ENCODE assay signal across 32 cellular contexts in genomic region chr19:28312269-28312668, GRCh38.
DNase-seq lines count a peak whose midpoint lies in the region; ATAC-seq, FAIRE-seq and TF ChIP-seq lines count a peak whose summit lies in the region.
"Had no signal": no experiment of that assay in that cellular context is flagged by ENCODE, and none has a peak within 500 bp of the region (broad histone marks: within the 10 kb centered on the region; RNA-seq: fewer than 3 reads in every experiment).

No MANE protein-coding gene starts in this region.

- TF ChIP-seq CTCF in A549 (IDR thresholded peaks at IDR 0.05) (no peak), K562 (IDR thresholded peaks at IDR 0.05 in 2 of 3, conservative IDR thresholded peaks at IDR 0.05 in 1 of 3; ENCODE audit: insufficient read depth in 2 of 3, low read depth in 1 of 3, low read length in 3 of 3) (no peak)

- WGBS in A549 (ENCODE audit: missing lambda C conversion rate): 58% methylated on average over 8 of the region's 8 CpGs
- 4% methylated on average over 8 of the region's 8 CpGs for WGBS in K562 (ENCODE audit: insufficient coverage, low coverage, missing lambda C conversion rate)

- H3K4me3 Mint-ChIP-seq in stimulated activated naive CD8-positive, alpha-beta T cell treated with anti-CD3 and anti-CD28 coated beads, Interleukin-15, amount 100 ng/mL, for 72 hours: no peak overlapping the region
- H3K4me3 Mint-ChIP-seq in activated CD4-positive, alpha-beta T cell treated with anti-CD3 and anti-CD28 coated beads, Interleukin-2, amount 10 ng/mL, durations not matched to agents 7 days and 5 days: no peak overlapping the region
- H3K4me3 Mint-ChIP-seq: B cell; CD14-positive monocyte; CD4-positive, alpha-beta memory T cell; CD4-positive, alpha-beta T cell; CD4-positive, CD25-positive, alpha-beta regulatory T cell; CD8-positive, alpha-beta memory T cell; CD8-positive, alpha-beta T cell had no signal

- in situ Hi-C loops in K562 (cut with MboI): no loop called here

- H3K79me2 ChIP-seq in K562 (ENCODE audit: control insufficient read depth, insufficient read depth, low read length): no peaks in the 10 kb centered on the region

- FAIRE-seq in A549 (lab: Jason Lieb, UNC): peak; percentile 72
- no peak for FAIRE-seq in K562 (lab: Jason Lieb, UNC)
- FAIRE-seq: A204.1, D721Med had no signal

- DNase-seq in A549 (ENCODE audit: low read depth in 1 of 2, low spot score in 1 of 2): no peak
- peak in 1 of 4 experiments; percentile 23 for DNase-seq in K562 (ENCODE audit: extremely low read depth in 1 of 4, low spot score in 3 of 4)
- DNase-seq in stimulated activated naive CD8-positive, alpha-beta T cell treated with anti-CD3 and anti-CD28 coated beads, Interleukin-15, amount 100 ng/mL, for 72 hours: no peak
- DNase-seq in activated CD4-positive, alpha-beta T cell treated with anti-CD3 and anti-CD28 coated beads, Interleukin-2, amount 10 ng/mL, durations not matched to agents 7 days and 5 days: no peak
- DNase-seq: 8988T; ACHN; AML-193; BE2C; C1 segment of cervical spinal cord; Caco-2; Calu3; CD4-positive, alpha-beta memory T cell; CD4-positive, alpha-beta T cell; CD4-positive, CD25-positive, alpha-beta regulatory T cell; CD8-positive, alpha-beta memory T cell; CD8-positive, alpha-beta T cell; COR-L47; DMS 273 treated with DMSO at 0.1 percent for 48 hours; DMS153; DMS53; DMS79; DMS79 treated with DMSO at 0.1 percent for 48 hours; DND-41; EL had no signal

- no TSS peak for BruUV-seq in K562 (replicated peaks; lab: Mats Ljungman, UMichigan)

- H3K4me2 ChIP-seq in A549 (no peak overlapping the region), K562 (ENCODE audit: insufficient read depth, low read length) (no peak overlapping the region)
- H3K4me2 ChIP-seq: BLaER1; BLaER1 treated with 17β-estradiol and CSF1 and Interleukin-3, amounts not matched to agents 10 nM and 100 nM had no signal

- H3K27ac Mint-ChIP-seq in stimulated activated naive CD8-positive, alpha-beta T cell treated with anti-CD3 and anti-CD28 coated beads, Interleukin-15, amount 100 ng/mL, for 72 hours: no peak overlapping the region
- H3K27ac Mint-ChIP-seq in activated CD4-positive, alpha-beta T cell treated with anti-CD3 and anti-CD28 coated beads, Interleukin-2, amount 10 ng/mL, durations not matched to agents 7 days and 5 days: no peak overlapping the region
- H3K27ac Mint-ChIP-seq: B cell; CD14-positive monocyte; CD4-positive, alpha-beta memory T cell; CD4-positive, alpha-beta T cell; CD8-positive, alpha-beta memory T cell; CD8-positive, alpha-beta T cell had no signal

- no peak overlapping the region for H3K4me3 ChIP-seq in A549
- H3K4me3 ChIP-seq in K562: no peak overlapping the region
- H3K4me3 ChIP-seq: BLaER1; BLaER1 treated with 17β-estradiol and CSF1 and Interleukin-3, amounts not matched to agents 10 nM and 100 nM had no signal

- H3K9me3 ChIP-seq in A549 (peaks cover 23% of the 10 kb centered on the region), K562 (replicated peaks; ENCODE audit: control insufficient read depth, insufficient read depth, low read depth, low read length) (no peaks in the 10 kb centered on the region)
- H3K9me3 ChIP-seq: BLaER1; BLaER1 treated with 17β-estradiol and CSF1 and Interleukin-3, amounts not matched to agents 10 nM and 100 nM; Caco-2 had no signal

- CTCF ChIA-PET in A549 (lab: Yijun Ruan, JAX): interaction anchor here (0.9 kb wide), 1 partner anchor 11 kb away, joined by 3 read pairs; no protein-coding TSS in a partner anchor
- CTCF ChIA-PET in K562 (lab: Yijun Ruan, JAX; ENCODE audit: low intra/inter-chr PET ratio): no interaction called here
- CTCF ChIA-PET in activated CD4-positive, alpha-beta T cell treated with anti-CD3 and anti-CD28 coated beads, Interleukin-2, amount 10 ng/mL, durations not matched to agents 7 days and 5 days (lab: Charles Lee): no interaction called here

- no peaks in the 10 kb centered on the region for H4K20me1 ChIP-seq in K562 (replicated peaks; ENCODE audit: control insufficient read depth, insufficient read depth, low read length)
- H4K20me1 ChIP-seq: BLaER1; BLaER1 treated with 17β-estradiol and CSF1 and Interleukin-3, amounts not matched to agents 10 nM and 100 nM had no signal

- no peaks in the 10 kb centered on the region for H3K9me3 Mint-ChIP-seq in stimulated activated naive CD8-positive, alpha-beta T cell treated with anti-CD3 and anti-CD28 coated beads, Interleukin-15, amount 100 ng/mL, for 72 hours
- H3K9me3 Mint-ChIP-seq in activated CD4-positive, alpha-beta T cell treated with anti-CD3 and anti-CD28 coated beads, Interleukin-2, amount 10 ng/mL, durations not matched to agents 7 days and 5 days: no peaks in the 10 kb centered on the region

- TF ChIP-seq RAD21 in A549 (conservative IDR thresholded peaks at IDR 0.05 in 1 of 2, IDR thresholded peaks at IDR 0.05 in 1 of 2) (no peak), K562 (CRISPR knock-in tag; conservative IDR thresholded peaks at IDR 0.05 in 1 of 2, IDR thresholded peaks at IDR 0.05 in 1 of 2) (no peak)

- no peaks in the 10 kb centered on the region for H3K36me3 ChIP-seq in K562 (ENCODE audit: control insufficient read depth, insufficient read depth, low read length)
- H3K36me3 ChIP-seq: BE2C; BLaER1; BLaER1 treated with 17β-estradiol and CSF1 and Interleukin-3, amounts not matched to agents 10 nM and 100 nM had no signal

- H3K27me3 ChIP-seq in K562 (ENCODE audit: control insufficient read depth in 2 of 2, insufficient read depth in 2 of 2, low read length in 2 of 2): no peaks in the 10 kb centered on the region
- H3K27me3 ChIP-seq: BE2C; BLaER1; BLaER1 treated with 17β-estradiol and CSF1 and Interleukin-3, amounts not matched to agents 10 nM and 100 nM had no signal

- H3K9ac ChIP-seq in K562 (ENCODE audit: insufficient read depth in 1 of 2, low read depth in 2 of 2, low read length in 2 of 2): no peak overlapping the region
- H3K9ac ChIP-seq: BLaER1; BLaER1 treated with 17β-estradiol and CSF1 and Interleukin-3, amounts not matched to agents 10 nM and 100 nM had no signal

- H3K27ac ChIP-seq in A549 (no peak overlapping the region), K562 (ENCODE audit: extremely low read depth, low read depth, low read length) (no peak overlapping the region)
- H3K27ac ChIP-seq: 22Rv1; BLaER1; BLaER1 treated with 17β-estradiol and CSF1 and Interleukin-3, amounts not matched to agents 10 nM and 100 nM; C4-2B had no signal

- intact Hi-C loops in K562 (cut with micrococcal nuclease): no loop called here

- no peak for ATAC-seq in A549
- no peak for ATAC-seq in K562
- ATAC-seq in stimulated activated naive CD8-positive, alpha-beta T cell treated with anti-CD3 and anti-CD28 coated beads, Interleukin-15, amount 100 ng/mL, for 72 hours: no peak
- ATAC-seq: CD8-positive, alpha-beta T cell had no signal

- POLR2A ChIA-PET in A549 (lab: Yijun Ruan, JAX): no interaction called here
- POLR2A ChIA-PET in K562 (lab: Yijun Ruan, JAX): no interaction called here
- POLR2A ChIA-PET in activated CD4-positive, alpha-beta T cell treated with anti-CD3 and anti-CD28 coated beads, Interleukin-2, amount 10 ng/mL, durations not matched to agents 7 days and 5 days (lab: Charles Lee): no interaction called here

- H3K4me1 ChIP-seq in A549 (no peaks in the 10 kb centered on the region), K562 (replicated peaks in 1 of 2; ENCODE audit: control insufficient read depth in 2 of 2, insufficient read depth in 2 of 2, low read length in 2 of 2) (no peaks in the 10 kb centered on the region)
- H3K4me1 ChIP-seq: BE2C, Caco-2 had no signal

- no peak for TF ChIP-seq POLR2A in A549 (IDR thresholded peaks at IDR 0.05; ENCODE audit: low read length)
- TF ChIP-seq POLR2A in K562 (conservative IDR thresholded peaks at IDR 0.05): no peak

- H3K4me1 Mint-ChIP-seq in stimulated activated naive CD8-positive, alpha-beta T cell treated with anti-CD3 and anti-CD28 coated beads, Interleukin-15, amount 100 ng/mL, for 72 hours: no peaks in the 10 kb centered on the region
- no peaks in the 10 kb centered on the region for H3K4me1 Mint-ChIP-seq in activated CD4-positive, alpha-beta T cell treated with anti-CD3 and anti-CD28 coated beads, Interleukin-2, amount 10 ng/mL, durations not matched to agents 7 days and 5 days
- H3K4me1 Mint-ChIP-seq: B cell; CD14-positive monocyte; CD4-positive, alpha-beta memory T cell; CD8-positive, alpha-beta memory T cell had no signal

- no peaks in the 10 kb centered on the region for H3K9me1 ChIP-seq in K562 (ENCODE audit: control insufficient read depth, insufficient read depth, low read length)

- H2AFZ ChIP-seq in K562 (ENCODE audit: low read depth, low read length): no peak overlapping the region

- no peaks in the 10 kb centered on the region for H3K36me3 Mint-ChIP-seq in activated CD4-positive, alpha-beta T cell treated with anti-CD3 and anti-CD28 coated beads, Interleukin-2, amount 10 ng/mL, durations not matched to agents 7 days and 5 days (ENCODE audit: low read depth)
- H3K36me3 Mint-ChIP-seq: CD14-positive monocyte; CD4-positive, alpha-beta memory T cell; CD4-positive, CD25-positive, alpha-beta regulatory T cell; CD8-positive, alpha-beta memory T cell; CD8-positive, alpha-beta T cell had no signal

- no peaks in the 10 kb centered on the region for H3K27me3 Mint-ChIP-seq in stimulated activated naive CD8-positive, alpha-beta T cell treated with anti-CD3 and anti-CD28 coated beads, Interleukin-15, amount 100 ng/mL, for 72 hours
- H3K27me3 Mint-ChIP-seq in activated CD4-positive, alpha-beta T cell treated with anti-CD3 and anti-CD28 coated beads, Interleukin-2, amount 10 ng/mL, durations not matched to agents 7 days and 5 days: no peaks in the 10 kb centered on the region
- H3K27me3 Mint-ChIP-seq: B cell; CD4-positive, alpha-beta memory T cell; CD4-positive, alpha-beta T cell; CD4-positive, CD25-positive, alpha-beta regulatory T cell; CD8-positive, alpha-beta memory T cell had no signal

- no peak for TF ChIP-seq EP300 in A549 (IDR thresholded peaks at IDR 0.05)
- TF ChIP-seq EP300 in K562 (IDR thresholded peaks at IDR 0.05; ENCODE audit: low read length): no peak

TF ChIP-seq in A549, 52 proteins besides CTCF, POLR2A, EP300 and RAD21 (continues in another document):
- TF ChIP-seq EHMT2 (IDR thresholded peaks at IDR 0.05; ENCODE audit: low read depth): no peak

TF ChIP-seq in K562, 482 proteins besides CTCF, POLR2A, EP300 and RAD21 (continues in another document):
- TF ChIP-seq MCM2 (IDR thresholded peaks at IDR 0.05; ENCODE audit: low read depth): no peak
- TF ChIP-seq TAF7 (tag; IDR thresholded peaks at IDR 0.05): no peak
- peak; percentile 63 for TF ChIP-seq NFYB (IDR thresholded peaks at IDR 0.05; ENCODE audit: extremely low read depth, insufficient read length)
